8 cellular contexts compared by ENCODE assay signal in genomic region chr2:232551289-232551688, GRCh38. TPM values are rescaled to one million over a fixed set of nuclear protein-coding genes. Genes with fewer than 3 reads are reported as not detected.
A peak's percentile ranks its signal among the peaks of the same experiment; 100 is the strongest.
DNase-seq lines count a peak whose midpoint lies in the region; ATAC-seq, FAIRE-seq and TF ChIP-seq lines count a peak whose summit lies in the region.

No MANE protein-coding gene starts in this region.

- BruUV-seq in GM12878 (replicated peaks; lab: Mats Ljungman, UMichigan), result no TSS peak

- RAD21 ChIA-PET in GM12878 (lab: Charles Lee; ENCODE audit: unreplicated experiment), result no interaction called here

- POLR2A ChIA-PET in GM12878 (lab: Charles Lee), result no interaction called here

- peaks cover 20% of the 10 kb centered on the region for H3K79me1 ChIP-seq in mesenchymal stem cell (replicated peaks; ENCODE audit: low read length, poor library complexity, severe bottlenecking)

- H3K4me2 ChIP-seq in GM12878 (ENCODE audit: control insufficient read depth, insufficient read depth) (peak overlapping the region; percentile 91), mesenchymal stem cell (ENCODE audit: low read length, poor library complexity, severe bottlenecking) (peak overlapping the region; percentile 67)

- TF ChIP-seq EP300 in GM12878 (IDR thresholded peaks at IDR 0.05; ENCODE audit: borderline replicate concordance in 1 of 2, control insufficient read depth in 1 of 2, low read depth in 2 of 2, low read length in 2 of 2), result no peak

- H2AK5ac ChIP-seq in mesenchymal stem cell (ENCODE audit: low read length, severe bottlenecking), result no peak overlapping the region

- ATAC-seq in heart right ventricle (no peak), GM12878 (no peak)

- no peak overlapping the region for H3K23ac ChIP-seq in mesenchymal stem cell (ENCODE audit: low read length in 2 of 2)

- no peak overlapping the region for H2BK120ac ChIP-seq in mesenchymal stem cell (ENCODE audit: low read depth, low read length)

- no peak for TF ChIP-seq POLR2A in GM12878 (IDR thresholded peaks at IDR 0.05; ENCODE audit: low read depth, low read length)
- no peak for TF ChIP-seq POLR2A in vagina (IDR thresholded peaks at IDR 0.05)

- CTCF ChIA-PET in GM12878 (lab: Yijun Ruan, JAX), result no interaction called here

- SMC1A ChIA-PET in GM12878 (lab: Charles Lee; ENCODE audit: uncharacterized antibody, unreplicated experiment), result no interaction called here

- H3K9ac ChIP-seq in GM12878 (ENCODE audit: control insufficient read depth, insufficient read depth, low read length) (peak overlapping the region; percentile 99), mesenchymal stem cell (ENCODE audit: low read length) (peak overlapping the region; percentile 99)

- H2BK5ac ChIP-seq in mesenchymal stem cell (ENCODE audit: low read depth, low read length, poor library complexity, severe bottlenecking), result no peak overlapping the region

- intact Hi-C loops in heart right ventricle (cut with DNase I), result no loop called here
- intact Hi-C loops in cardiac septum (cut with DNase I), result no loop called here
- intact Hi-C loops in GM12878 (cut with micrococcal nuclease; ENCODE audit: unreplicated experiment), result no loop called here
- intact Hi-C loops in vagina (cut with DNase I), result no loop called here

- H2AFZ ChIP-seq in GM12878 (ENCODE audit: control insufficient read depth, low read depth, low read length) (peak overlapping the region; percentile 91), mesenchymal stem cell (ENCODE audit: low read depth, low read length) (no peak overlapping the region)

- no peak for FAIRE-seq in GM12878 (lab: Jason Lieb, UNC)

- H3K36me3 ChIP-seq in heart right ventricle (peaks cover 0 to 46% (median 3%) of the 10 kb centered on the region in 9 donors), GM12878 (ENCODE audit: control insufficient read depth in 2 of 2, insufficient read depth in 2 of 2, low read length in 1 of 2) (peaks cover 0 to 2% of the 10 kb centered on the region in 2 experiments; a peak in 1 of 4 replicates), mesenchymal stem cell (ENCODE audit: control insufficient read depth in 1 of 2, insufficient read depth in 2 of 2, low read depth in 1 of 2, low read length in 2 of 2) (peaks cover 9 to 51% of the 10 kb centered on the region in 2 experiments), vagina (no peaks in the 10 kb centered on the region)

- no peak overlapping the region for H2BK12ac ChIP-seq in mesenchymal stem cell (ENCODE audit: low read length in 2 of 2)

- H3K27me3 ChIP-seq in heart right ventricle (no peaks in the 10 kb centered on the region), GM12878 (replicated peaks in 1 of 2; ENCODE audit: control insufficient read depth in 2 of 2, insufficient read depth in 2 of 2, low read length in 1 of 2) (no peaks in the 10 kb centered on the region), mesenchymal stem cell (ENCODE audit: control insufficient read depth in 1 of 2, insufficient read depth in 1 of 2, low read length in 2 of 2) (no peaks in the 10 kb centered on the region), vagina (no peaks in the 10 kb centered on the region)

- H4K8ac ChIP-seq in mesenchymal stem cell (ENCODE audit: low read length), result no peak overlapping the region

- peaks cover 59% of the 10 kb centered on the region for H3K79me2 ChIP-seq in GM12878 (ENCODE audit: control insufficient read depth, insufficient read depth, low read length)

- no peak overlapping the region for H2BK15ac ChIP-seq in mesenchymal stem cell (ENCODE audit: low read depth, poor library complexity, severe bottlenecking)

- no peak for TF ChIP-seq RAD21 in GM12878 (IDR thresholded peaks at IDR 0.05; ENCODE audit: insufficient read depth, low read depth, low read length)

- in situ Hi-C loops in GM12878 (cut with MboI), result no loop called here

- DNase-seq in heart right ventricle, result no peak
- no peak for DNase-seq in cardiac septum (ENCODE audit: low spot score)
- DNase-seq in GM12878 (ENCODE audit: low read depth, low spot score), result no peak
- no peak for DNase-seq in mesenchymal stem cell
- DNase-seq in vagina (ENCODE audit: extremely low spot score in 2 of 2), result no peak
- no peak for DNase-seq in NCI-H1105 (lab: John Stamatoyannopoulos, UW)
- DNase-seq in AG08395 (ENCODE audit: low spot score), result no peak
- no peak for DNase-seq in NK-92 treated with Interleukin-12 subunit alpha and Interleukin-12 subunit beta, amount 100 ng/mL, for 24 hours (lab: John Stamatoyannopoulos, UW)

- peak overlapping the region in 1 of 2 experiments; percentile 89 for H3K18ac ChIP-seq in mesenchymal stem cell (ENCODE audit: low read depth in 1 of 2, low read length in 2 of 2)

- H3K14ac ChIP-seq in mesenchymal stem cell (ENCODE audit: low read length in 2 of 2), result no peak overlapping the region

- H3K4me1 ChIP-seq in heart right ventricle (peaks cover 6 to 62% (median 25%) of the 10 kb centered on the region in 9 donors), GM12878 (ENCODE audit: control insufficient read depth, insufficient read depth, low read length) (no peaks in the 10 kb centered on the region; the same call in 1 of the 2 replicates), mesenchymal stem cell (ENCODE audit: control insufficient read depth, insufficient read depth, low read depth, low read length) (peaks cover 4% of the 10 kb centered on the region), vagina (peaks cover 48% of the 10 kb centered on the region)

- WGBS in heart right ventricle, 2 donors, result 26 to 28% methylated on average over 10 of the region's 10 CpGs
- 10% methylated on average over 10 of the region's 10 CpGs for WGBS in GM12878 (ENCODE audit: insufficient coverage, insufficient replicate concordance, low lambda C conversion rate, missing lambda C conversion rate)
- 69% methylated on average over 5 of the region's 10 CpGs for WGBS in mesenchymal stem cell

- H3K4ac ChIP-seq in mesenchymal stem cell (ENCODE audit: low read depth in 1 of 2, low read length in 2 of 2), result peak overlapping the region; percentile 63 to 80

- H3K27ac ChIP-seq in heart right ventricle (peak overlapping the region in 8 of 10 donors; percentile 96 to 100 (median 98)), GM12878 (ENCODE audit: control insufficient read depth, insufficient read depth) (peak overlapping the region; percentile 97), mesenchymal stem cell (ENCODE audit: low read length, poor library complexity, severe bottlenecking) (peak overlapping the region; percentile 60), vagina (peak overlapping the region; percentile 98)

- H3K9me3 ChIP-seq in heart right ventricle (peaks cover 0 to 16% (median 9%) of the 10 kb centered on the region in 11 donors), GM12878 (replicated peaks; ENCODE audit: control insufficient read depth, insufficient read depth, low read length) (no peaks in the 10 kb centered on the region; the same call in 2 of the 3 replicates), mesenchymal stem cell (ENCODE audit: control insufficient read depth, low read length) (peaks cover 3% of the 10 kb centered on the region), vagina (no peaks in the 10 kb centered on the region)

- peak overlapping the region; percentile 68 to 98 (median 92) for H3K4me3 ChIP-seq in heart right ventricle
- H3K4me3 ChIP-seq in GM12878, result peak overlapping the region; percentile 85
- peak overlapping the region; percentile 88 to 98 for H3K4me3 ChIP-seq in mesenchymal stem cell (ENCODE audit: insufficient read depth in 1 of 2, low read depth in 1 of 2, low read length in 2 of 2)
- peak overlapping the region; percentile 82 to 96 for H3K4me3 ChIP-seq in vagina

- 0 out of 2 replicates have a peak, but pooled peaks cover 3% of the 10 kb centered on the region for H4K20me1 ChIP-seq in GM12878 (ENCODE audit: control insufficient read depth, insufficient read depth)

- TF ChIP-seq CTCF in heart right ventricle (IDR thresholded peaks at IDR 0.05) (no peak), GM12878 (IDR thresholded peaks at IDR 0.05 in 2 of 3, conservative IDR thresholded peaks at IDR 0.05 in 1 of 3; ENCODE audit: control insufficient read depth in 2 of 3, extremely low read depth in 1 of 3, insufficient read depth in 1 of 3, low read depth in 3 of 3, low read length in 3 of 3) (no peak), vagina (IDR thresholded peaks at IDR 0.05) (no peak)

- no peak overlapping the region for H4K91ac ChIP-seq in mesenchymal stem cell (ENCODE audit: low read length)

RNA-seq across cellular contexts. Expression of gene EIF4E2, which starts 0.8 kb away (rescaled TPM):
- total RNA-seq in heart right ventricle (10 to 100 TPM; 30.3 to 58.1 (median 37.7) TPM), cardiac septum (45.9 TPM), GM12878 (2014; rRNA removed) (72.5 and 83.5 TPM in 2 replicates), GM12878 (2014; rRNA removed; fragmentation: Illumina TruSeq; extraction: Trizol) (103 and 130 TPM in 2 replicates), GM12878 (2021) (73.2 and 73.3 TPM in 2 replicates), vagina (17.9 TPM)
- polyA plus RNA-seq in heart right ventricle (10 to 100 TPM; 42.5 to 55.6 TPM), GM12878 (2011; rRNA removed) (49.2 and 56.1 TPM in 2 replicates), GM12878 (2014; fragmentation: Illumina TruSeq; extraction: Trizol) (116 and 121 TPM in 2 replicates), GM12878 (2014; fragmentation: Nextera tagmentation; extraction: Ambion mirVana) (100 to 1,000 TPM; 100 to 158 TPM), GM12878 (2014; rRNA removed) (71.1 and 78.0 TPM in 2 replicates), GM12878 (2016; fragmentation: Nextera tagmentation; extraction: Ambion mirVana) (100 to 1,000 TPM; 119 to 135 TPM)
- 55.8 and 68.4 TPM in 2 replicates for total RNA-seq in GM12878 (2013; cell fraction: nucleolus; rRNA removed)
- polyA plus RNA-seq in GM12878 (2011; ENCODE audit: low read depth), result 60.1 TPM
- 45.9 and 47.3 TPM in 2 replicates for polyA plus RNA-seq in GM12878 (2011; cell fraction: cytosol; rRNA removed)
- 47.7 and 53.0 TPM in 2 replicates for polyA plus RNA-seq in GM12878 (2011; cell fraction: nucleus; rRNA removed)
- 59.8 and 84.3 TPM in 2 replicates for polyA plus RNA-seq in GM12878 (2012)
- polyA minus RNA-seq in GM12878 (2011; rRNA and poly(A)+ RNA removed), result 27.3 TPM in 2 replicates
- 11.5 and 16.1 TPM in 2 replicates for polyA minus RNA-seq in GM12878 (2011; cell fraction: cytosol; rRNA and poly(A)+ RNA removed)
- 20.7 and 33.9 TPM in 2 replicates for polyA minus RNA-seq in GM12878 (2011; cell fraction: nucleus; rRNA and poly(A)+ RNA removed)
- polyA plus RNA-seq in mesenchymal stem cell (2013, experiment 1 of 2), result 66.8 TPM
- 68.3 TPM for polyA plus RNA-seq in mesenchymal stem cell (2013, experiment 2 of 2)

RNA-seq across cellular contexts. Expression of gene TIGD1, which starts 0.9 kb away (rescaled TPM):
- total RNA-seq in heart right ventricle, result 1 to 10 TPM; 1.4 to 2.6 (median 2.0) TPM
- 1 to 10 TPM; 1.6 to 6.9 TPM for polyA plus RNA-seq in heart right ventricle
- 2.5 TPM for total RNA-seq in cardiac septum
- 55.5 and 58.6 TPM in 2 replicates for total RNA-seq in GM12878 (2013; cell fraction: nucleolus; rRNA removed)
- total RNA-seq in GM12878 (2014; rRNA removed), result 5.9 and 7.4 TPM in 2 replicates
- total RNA-seq in GM12878 (2014; rRNA removed; fragmentation: Illumina TruSeq; extraction: Trizol), result 5.6 and 6.0 TPM in 2 replicates
- 4.6 and 5.3 TPM in 2 replicates for total RNA-seq in GM12878 (2021)
- 1.7 TPM for polyA plus RNA-seq in GM12878 (2011; ENCODE audit: low read depth)
- polyA plus RNA-seq in GM12878 (2011; rRNA removed), result 4.2 and 5.7 TPM in 2 replicates
- polyA plus RNA-seq in GM12878 (2011; cell fraction: cytosol; rRNA removed), result 1.9 TPM in 2 replicates
- polyA plus RNA-seq in GM12878 (2011; cell fraction: nucleus; rRNA removed), result 17.3 and 17.9 TPM in 2 replicates
- 1.6 and 2.5 TPM in 2 replicates for polyA plus RNA-seq in GM12878 (2012)
- polyA plus RNA-seq in GM12878 (2014; fragmentation: Illumina TruSeq; extraction: Trizol), result 5.2 and 6.6 TPM in 2 replicates
- 1 to 10 TPM; 1.4 to 2.0 TPM for polyA plus RNA-seq in GM12878 (2014; fragmentation: Nextera tagmentation; extraction: Ambion mirVana)
- 5.6 and 5.9 TPM in 2 replicates for polyA plus RNA-seq in GM12878 (2014; rRNA removed)
- 1 to 10 TPM; 6.6 to 8.4 TPM for polyA plus RNA-seq in GM12878 (2016; fragmentation: Nextera tagmentation; extraction: Ambion mirVana)
- 7.4 and 8.3 TPM in 2 replicates for polyA minus RNA-seq in GM12878 (2011; rRNA and poly(A)+ RNA removed)
- 0.80 and 1.6 TPM in 2 replicates for polyA minus RNA-seq in GM12878 (2011; cell fraction: cytosol; rRNA and poly(A)+ RNA removed)
- polyA minus RNA-seq in GM12878 (2011; cell fraction: nucleus; rRNA and poly(A)+ RNA removed), result 19.8 and 23.3 TPM in 2 replicates
- polyA plus RNA-seq in mesenchymal stem cell (2013, experiment 1 of 2), result 2.6 TPM
- 2.8 TPM for polyA plus RNA-seq in mesenchymal stem cell (2013, experiment 2 of 2)
- total RNA-seq in vagina, result 1.2 TPM

RNA-seq across cellular contexts. Expression of gene CHRNG, which starts 11.8 kb away (rescaled TPM):
- not detected for total RNA-seq in heart right ventricle
- polyA plus RNA-seq in heart right ventricle, result not detected
- not detected for total RNA-seq in cardiac septum
- total RNA-seq in GM12878 (2013; cell fraction: nucleolus; rRNA removed), result not detected in 2 replicates
- 0.05 TPM in 1 of 2 replicates, not detected in the other for total RNA-seq in GM12878 (2014; rRNA removed)
- total RNA-seq in GM12878 (2014; rRNA removed; fragmentation: Illumina TruSeq; extraction: Trizol), result not detected in 2 replicates
- not detected in 2 replicates for total RNA-seq in GM12878 (2021)
- not detected for polyA plus RNA-seq in GM12878 (2011; ENCODE audit: low read depth)
- polyA plus RNA-seq in GM12878 (2011; rRNA removed), result not detected in 2 replicates
- polyA plus RNA-seq in GM12878 (2011; cell fraction: cytosol; rRNA removed), result not detected in 2 replicates
- not detected in 2 replicates for polyA plus RNA-seq in GM12878 (2011; cell fraction: nucleus; rRNA removed)
- 0.08 and 0.11 TPM in 2 replicates for polyA plus RNA-seq in GM12878 (2012)
- not detected in 2 replicates for polyA plus RNA-seq in GM12878 (2014; fragmentation: Illumina TruSeq; extraction: Trizol)
- polyA plus RNA-seq in GM12878 (2014; fragmentation: Nextera tagmentation; extraction: Ambion mirVana), result not detected
- not detected in 2 replicates for polyA plus RNA-seq in GM12878 (2014; rRNA removed)
- under 1 TPM in 1 of 2 experiments, not detected in 1; 0.17 TPM for polyA plus RNA-seq in GM12878 (2016; fragmentation: Nextera tagmentation; extraction: Ambion mirVana)
- not detected in 2 replicates for polyA minus RNA-seq in GM12878 (2011; rRNA and poly(A)+ RNA removed)
- not detected in 2 replicates for polyA minus RNA-seq in GM12878 (2011; cell fraction: cytosol; rRNA and poly(A)+ RNA removed)
- polyA minus RNA-seq in GM12878 (2011; cell fraction: nucleus; rRNA and poly(A)+ RNA removed), result not detected in 2 replicates
- polyA plus RNA-seq in mesenchymal stem cell (2013, experiment 1 of 2), result not detected
- not detected for polyA plus RNA-seq in mesenchymal stem cell (2013, experiment 2 of 2)
- total RNA-seq in vagina, result not detected

RNA-seq across cellular contexts. Expression of gene CHRND, which starts 25.3 kb away (rescaled TPM):
- total RNA-seq in heart right ventricle (under 1 TPM in 3 of 10 donors, not detected in 7; 0.12 to 0.57 (median 0.21) TPM), cardiac septum (0.11 TPM), GM12878 (2014; rRNA removed) (not detected in 2 replicates), GM12878 (2014; rRNA removed; fragmentation: Illumina TruSeq; extraction: Trizol) (not detected in 2 replicates), GM12878 (2021) (not detected in 2 replicates), vagina (not detected)
- polyA plus RNA-seq in heart right ventricle (under 1 TPM in 1 of 2 donors, not detected in 1; 0.03 TPM), GM12878 (2011; rRNA removed) (not detected in 2 replicates), GM12878 (2014; fragmentation: Illumina TruSeq; extraction: Trizol) (not detected in 2 replicates), GM12878 (2014; fragmentation: Nextera tagmentation; extraction: Ambion mirVana) (not detected), GM12878 (2014; rRNA removed) (not detected in 2 replicates), GM12878 (2016; fragmentation: Nextera tagmentation; extraction: Ambion mirVana) (not detected)
- not detected in 2 replicates for total RNA-seq in GM12878 (2013; cell fraction: nucleolus; rRNA removed)
- not detected for polyA plus RNA-seq in GM12878 (2011; ENCODE audit: low read depth)
- not detected in 2 replicates for polyA plus RNA-seq in GM12878 (2011; cell fraction: cytosol; rRNA removed)
- polyA plus RNA-seq in GM12878 (2011; cell fraction: nucleus; rRNA removed), result not detected in 2 replicates
- polyA plus RNA-seq in GM12878 (2012), result not detected in 2 replicates
- not detected in 2 replicates for polyA minus RNA-seq in GM12878 (2011; rRNA and poly(A)+ RNA removed)
- polyA minus RNA-seq in GM12878 (2011; cell fraction: cytosol; rRNA and poly(A)+ RNA removed), result not detected in 2 replicates
- not detected in 2 replicates for polyA minus RNA-seq in GM12878 (2011; cell fraction: nucleus; rRNA and poly(A)+ RNA removed)
- not detected for polyA plus RNA-seq in mesenchymal stem cell (2013, experiment 1 of 2)
- not detected for polyA plus RNA-seq in mesenchymal stem cell (2013, experiment 2 of 2)

RNA-seq across cellular contexts. Expression of gene PRSS56, which starts 31.1 kb away (rescaled TPM):
- under 1 TPM in 3 of 10 donors, not detected in 7; 0.12 to 0.35 (median 0.23) TPM for total RNA-seq in heart right ventricle
- polyA plus RNA-seq in heart right ventricle, result under 1 TPM in 1 of 2 donors, not detected in 1; 0.15 TPM
- total RNA-seq in cardiac septum, result not detected
- not detected in 2 replicates for total RNA-seq in GM12878 (2013; cell fraction: nucleolus; rRNA removed)
- total RNA-seq in GM12878 (2014; rRNA removed), result not detected in 2 replicates
- not detected in 2 replicates for total RNA-seq in GM12878 (2014; rRNA removed; fragmentation: Illumina TruSeq; extraction: Trizol)
- total RNA-seq in GM12878 (2021), result not detected in 2 replicates
- polyA plus RNA-seq in GM12878 (2011; ENCODE audit: low read depth), result not detected
- not detected in 2 replicates for polyA plus RNA-seq in GM12878 (2011; rRNA removed)
- polyA plus RNA-seq in GM12878 (2011; cell fraction: cytosol; rRNA removed), result not detected in 2 replicates
- not detected in 2 replicates for polyA plus RNA-seq in GM12878 (2011; cell fraction: nucleus; rRNA removed)
- not detected in 2 replicates for polyA plus RNA-seq in GM12878 (2012)
- not detected in 2 replicates for polyA plus RNA-seq in GM12878 (2014; fragmentation: Illumina TruSeq; extraction: Trizol)
- not detected for polyA plus RNA-seq in GM12878 (2014; fragmentation: Nextera tagmentation; extraction: Ambion mirVana)
- not detected in 2 replicates for polyA plus RNA-seq in GM12878 (2014; rRNA removed)
- polyA plus RNA-seq in GM12878 (2016; fragmentation: Nextera tagmentation; extraction: Ambion mirVana), result not detected
- polyA minus RNA-seq in GM12878 (2011; rRNA and poly(A)+ RNA removed), result not detected in 2 replicates
- not detected in 2 replicates for polyA minus RNA-seq in GM12878 (2011; cell fraction: cytosol; rRNA and poly(A)+ RNA removed)
- not detected in 2 replicates for polyA minus RNA-seq in GM12878 (2011; cell fraction: nucleus; rRNA and poly(A)+ RNA removed)
- not detected for polyA plus RNA-seq in mesenchymal stem cell (2013, experiment 1 of 2)
- polyA plus RNA-seq in mesenchymal stem cell (2013, experiment 2 of 2), result not detected
- total RNA-seq in vagina, result not detected
